Comparison of ENCODE assay signal across 20 cellular contexts in the genomic region with DNA sequence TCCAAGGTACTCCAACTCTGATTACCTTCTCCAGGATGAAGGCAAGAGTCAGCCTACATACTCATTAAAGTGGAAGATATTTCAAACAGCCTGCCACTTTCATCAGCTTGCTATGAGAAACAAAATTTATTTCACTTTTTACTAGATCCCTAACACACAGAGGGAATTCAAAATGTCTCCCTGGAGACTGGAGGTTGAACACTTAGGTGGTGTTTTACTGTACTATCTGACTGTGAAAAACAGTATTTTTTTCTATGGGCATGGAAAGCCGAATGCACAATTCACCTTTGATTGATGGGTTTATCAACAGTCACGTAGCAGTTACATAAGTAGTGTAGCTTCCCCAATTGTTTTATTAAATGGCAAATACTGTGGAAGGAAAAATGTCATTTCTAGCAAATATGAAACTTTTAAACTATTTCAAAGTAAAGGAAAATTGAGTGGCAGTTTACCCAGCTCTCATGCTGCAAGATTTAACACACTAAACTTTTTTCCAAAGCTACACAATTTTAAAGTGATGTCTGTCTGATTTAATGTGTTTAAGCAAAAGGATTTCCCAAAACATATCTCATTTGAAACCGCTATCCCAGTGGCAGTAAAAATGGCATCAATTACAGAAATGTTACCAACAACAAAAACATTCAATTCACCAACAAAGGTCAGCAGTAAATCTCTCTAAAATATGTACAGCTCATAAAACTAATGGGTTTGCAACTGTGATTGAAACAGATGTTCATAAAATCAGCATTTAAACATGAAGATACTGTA.
DNase-seq lines count a peak whose midpoint lies in the region; ATAC-seq and TF ChIP-seq lines count a peak whose summit lies in the region.
"Had no signal": no experiment of that assay in that cellular context is flagged by ENCODE, and none has a peak within 500 bp of the region (broad histone marks: within the 10 kb centered on the region; RNA-seq: fewer than 3 reads in every experiment).

No MANE protein-coding gene starts in this region.

- TF ChIP-seq EP300 in neural cell (conservative IDR thresholded peaks at IDR 0.05; ENCODE audit: poor library complexity, severe bottlenecking), result no peak

- H3K27me3 ChIP-seq in neural cell (ENCODE audit: insufficient read depth, low read depth, low read length) (no peaks in the 10 kb centered on the region), mesenchymal stem cell (ENCODE audit: control insufficient read depth in 1 of 2, insufficient read depth in 1 of 2, low read length in 2 of 2) (no peaks in the 10 kb centered on the region)
- H3K27me3 ChIP-seq: SJSA1 had no signal

- no peak overlapping the region for H2BK5ac ChIP-seq in mesenchymal stem cell (ENCODE audit: low read depth, low read length, poor library complexity, severe bottlenecking)

- H2AFZ ChIP-seq in neural cell (ENCODE audit: low read depth, low read length), result no peak overlapping the region
- H2AFZ ChIP-seq in mesenchymal stem cell (ENCODE audit: low read depth, low read length), result no peak overlapping the region
- H2AFZ ChIP-seq: PC-9 had no signal

- H3K4me3 ChIP-seq in AG09309 (ENCODE audit: control insufficient read depth, low read depth, low read length), result no peak overlapping the region
- H3K4me3 ChIP-seq in neural cell (ENCODE audit: low read length), result no peak overlapping the region
- H3K4me3 ChIP-seq in mesenchymal stem cell (ENCODE audit: insufficient read depth in 1 of 2, low read depth in 1 of 2, low read length in 2 of 2), result no peak overlapping the region
- H3K4me3 ChIP-seq: PC-9, SJSA1 had no signal

- H3K14ac ChIP-seq in mesenchymal stem cell (ENCODE audit: low read length in 2 of 2), result no peak overlapping the region

- H3K18ac ChIP-seq in mesenchymal stem cell (ENCODE audit: low read depth in 1 of 2, low read length in 2 of 2), result no peak overlapping the region

- H3K9ac ChIP-seq in neural cell (ENCODE audit: low read length), result no peak overlapping the region
- H3K9ac ChIP-seq in mesenchymal stem cell (ENCODE audit: low read length), result no peak overlapping the region
- H3K9ac ChIP-seq: KMS-11 had no signal

- H3F3A ChIP-seq in neural cell (ENCODE audit: insufficient read depth, low read length, poor library complexity, severe bottlenecking), result no peaks in the 10 kb centered on the region

- no peak overlapping the region for H2BK12ac ChIP-seq in mesenchymal stem cell (ENCODE audit: low read length in 2 of 2)

- DNase-seq in AG09309 (ENCODE audit: low read depth) (peak; percentile 20), GM04504 (ENCODE audit: low read depth) (peak; percentile 30), cerebellar cortex (ENCODE audit: low spot score) (peak; percentile 29), COR-L47 (lab: John Stamatoyannopoulos, UW) (no peak), GDM1 (lab: John Stamatoyannopoulos, UW) (no peak), mesenchymal stem cell (no peak)
- DNase-seq: Calu3; CD8-positive, alpha-beta memory T cell; GOT3; NCI-H1048; NCI-H1694; NCI-H2029 treated with DMSO at 0.1 percent for 48 hours; NCI-H446 treated with DMSO at 0.1 percent for 48 hours; NCI-H526; PC-9; Right ventricle myocardium superior had no signal

- H2AK5ac ChIP-seq in mesenchymal stem cell (ENCODE audit: low read length, severe bottlenecking), result no peak overlapping the region

- H3K4me1 ChIP-seq in mesenchymal stem cell (ENCODE audit: control insufficient read depth, insufficient read depth, low read depth, low read length), result no peaks in the 10 kb centered on the region

- no peaks in the 10 kb centered on the region for H3K9me2 ChIP-seq in neural cell (ENCODE audit: insufficient read depth, low read length)

- H3K27ac ChIP-seq in neural cell (ENCODE audit: low read length), result no peak overlapping the region
- H3K27ac ChIP-seq in mesenchymal stem cell (ENCODE audit: low read length, poor library complexity, severe bottlenecking), result no peak overlapping the region
- H3K27ac ChIP-seq: KMS-11, PC-9, SJSA1 had no signal

- no peak for TF ChIP-seq CTCF in AG09309 (IDR thresholded peaks at IDR 0.05; ENCODE audit: control insufficient read depth, insufficient read depth, low read depth, low read length, missing control alignments)
- no peak for TF ChIP-seq CTCF in neural cell (IDR thresholded peaks at IDR 0.05; ENCODE audit: poor library complexity, severe bottlenecking)

- H3K79me2 ChIP-seq in neural cell (replicated peaks; ENCODE audit: insufficient read depth, low read length), result no peaks in the 10 kb centered on the region

- H4K8ac ChIP-seq in mesenchymal stem cell (ENCODE audit: low read length), result no peak overlapping the region

- H4K20me1 ChIP-seq in neural cell (ENCODE audit: insufficient read depth), result no peaks in the 10 kb centered on the region

- H3K9me3 ChIP-seq in neural cell (ENCODE audit: low read length), result no peaks in the 10 kb centered on the region
- no peaks in the 10 kb centered on the region for H3K9me3 ChIP-seq in mesenchymal stem cell (ENCODE audit: control insufficient read depth, low read length)
- H3K9me3 ChIP-seq: SJSA1 had no signal

- H3K4ac ChIP-seq in mesenchymal stem cell (ENCODE audit: low read depth in 1 of 2, low read length in 2 of 2), result no peak overlapping the region

- no peak overlapping the region for H3K4me2 ChIP-seq in neural cell (ENCODE audit: low read length)
- no peak overlapping the region for H3K4me2 ChIP-seq in mesenchymal stem cell (ENCODE audit: low read length, poor library complexity, severe bottlenecking)
- H3K4me2 ChIP-seq: KMS-11, PC-9 had no signal

- H2BK120ac ChIP-seq in mesenchymal stem cell (ENCODE audit: low read depth, low read length), result no peak overlapping the region

- ATAC-seq in activated CD4-positive, CD25-positive, alpha-beta regulatory T cell treated with anti-CD3 and anti-CD28 coated beads, Interleukin-2, amount 50 U/mL, for 24 hours, result no peak

- WGBS in mesenchymal stem cell, result 70% methylated on average over 2 of the region's 3 CpGs

- no peaks in the 10 kb centered on the region for H3K36me3 ChIP-seq in neural cell (ENCODE audit: insufficient read depth, low read length)
- no peaks in the 10 kb centered on the region for H3K36me3 ChIP-seq in mesenchymal stem cell (ENCODE audit: control insufficient read depth in 1 of 2, insufficient read depth in 2 of 2, low read depth in 1 of 2, low read length in 2 of 2)
- H3K36me3 ChIP-seq: SJSA1 had no signal

- H3K79me1 ChIP-seq in mesenchymal stem cell (replicated peaks; ENCODE audit: low read length, poor library complexity, severe bottlenecking), result no peaks in the 10 kb centered on the region

- H3K23ac ChIP-seq in mesenchymal stem cell (ENCODE audit: low read length in 2 of 2), result no peak overlapping the region

- no peak overlapping the region for H4K91ac ChIP-seq in mesenchymal stem cell (ENCODE audit: low read length)

- no peak for TF ChIP-seq RAD21 in neural cell (conservative IDR thresholded peaks at IDR 0.05)

- H2BK15ac ChIP-seq in mesenchymal stem cell (ENCODE audit: low read depth, poor library complexity, severe bottlenecking), result no peak overlapping the region

TF ChIP-seq in neural cell, 6 proteins besides CTCF, POLR2A, EP300 and RAD21:
- TF ChIP-seq POLR2AphosphoS5 (IDR thresholded peaks at IDR 0.05), result peak; percentile 39
- TF ChIP-seq, protein P1, sequence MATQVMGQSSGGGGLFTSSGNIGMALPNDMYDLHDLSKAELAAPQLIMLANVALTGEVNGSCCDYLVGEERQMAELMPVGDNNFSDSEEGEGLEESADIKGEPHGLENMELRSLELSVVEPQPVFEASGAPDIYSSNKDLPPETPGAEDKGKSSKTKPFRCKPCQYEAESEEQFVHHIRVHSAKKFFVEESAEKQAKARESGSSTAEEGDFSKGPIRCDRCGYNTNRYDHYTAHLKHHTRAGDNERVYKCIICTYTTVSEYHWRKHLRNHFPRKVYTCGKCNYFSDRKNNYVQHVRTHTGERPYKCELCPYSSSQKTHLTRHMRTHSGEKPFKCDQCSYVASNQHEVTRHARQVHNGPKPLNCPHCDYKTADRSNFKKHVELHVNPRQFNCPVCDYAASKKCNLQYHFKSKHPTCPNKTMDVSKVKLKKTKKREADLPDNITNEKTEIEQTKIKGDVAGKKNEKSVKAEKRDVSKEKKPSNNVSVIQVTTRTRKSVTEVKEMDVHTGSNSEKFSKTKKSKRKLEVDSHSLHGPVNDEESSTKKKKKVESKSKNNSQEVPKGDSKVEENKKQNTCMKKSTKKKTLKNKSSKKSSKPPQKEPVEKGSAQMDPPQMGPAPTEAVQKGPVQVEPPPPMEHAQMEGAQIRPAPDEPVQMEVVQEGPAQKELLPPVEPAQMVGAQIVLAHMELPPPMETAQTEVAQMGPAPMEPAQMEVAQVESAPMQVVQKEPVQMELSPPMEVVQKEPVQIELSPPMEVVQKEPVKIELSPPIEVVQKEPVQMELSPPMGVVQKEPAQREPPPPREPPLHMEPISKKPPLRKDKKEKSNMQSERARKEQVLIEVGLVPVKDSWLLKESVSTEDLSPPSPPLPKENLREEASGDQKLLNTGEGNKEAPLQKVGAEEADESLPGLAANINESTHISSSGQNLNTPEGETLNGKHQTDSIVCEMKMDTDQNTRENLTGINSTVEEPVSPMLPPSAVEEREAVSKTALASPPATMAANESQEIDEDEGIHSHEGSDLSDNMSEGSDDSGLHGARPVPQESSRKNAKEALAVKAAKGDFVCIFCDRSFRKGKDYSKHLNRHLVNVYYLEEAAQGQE (IDR thresholded peaks at IDR 0.05; ENCODE audit: borderline replicate concordance), result no peak

Comparison
In these comparisons a context has a peak if more than half of its experiments do, and no peak if none do; other contexts are left out.
1. DNase-seq: peak in AG09309 (single experiment), GM04504 (single experiment) and cerebellar cortex (single experiment); none in COR-L47 (single experiment), GDM1 (single experiment) and mesenchymal stem cell (single experiment).